ENCODE assay signal across 8 cellular contexts in genomic region chr17:28718990-28719433, GRCh38. TPM values are rescaled to one million over a fixed set of nuclear protein-coding genes. Genes with fewer than 3 reads are reported as not detected.
DNase-seq lines count a peak whose midpoint lies in the region; ATAC-seq and TF ChIP-seq lines count a peak whose summit lies in the region.

No MANE protein-coding gene starts in this region.

- H3K4me3 ChIP-seq in cardiac muscle cell (peak overlapping the region; percentile 88), ascending aorta (peak overlapping the region; percentile 82 to 85), lower lobe of right lung (peak overlapping the region; percentile 96), urinary bladder (ENCODE audit: low read depth, low read length) (peak overlapping the region; percentile 8)

- H3K27me3 ChIP-seq in cardiac muscle cell: no peaks in the 10 kb centered on the region
- H3K27me3 ChIP-seq in ascending aorta: no peaks in the 10 kb centered on the region
- no peaks in the 10 kb centered on the region for H3K27me3 ChIP-seq in lower lobe of right lung (ENCODE audit: low read depth)

- intact Hi-C loops in left ventricle myocardium superior (cut with micrococcal nuclease): no loop called here
- intact Hi-C loops in ascending aorta (cut with DNase I): loop anchor here (2.0 to 5.0 kb wide), 3 partner anchors 74 to 312 kb away; partner anchors contain the start of genes BLTP2, PHF12 and SLC46A1
- intact Hi-C loops in lower lobe of right lung (cut with DNase I): no loop called here

- H3K27ac ChIP-seq in cardiac muscle cell (peak overlapping the region; percentile 90), ascending aorta (peak overlapping the region; percentile 98), lower lobe of right lung (peak overlapping the region; percentile 90), urinary bladder (ENCODE audit: low read depth) (peak overlapping the region; percentile 93)

- peaks cover 21% of the 10 kb centered on the region for H3K4me1 ChIP-seq in cardiac muscle cell (ENCODE audit: low read depth)
- H3K4me1 ChIP-seq in ascending aorta: peaks cover 11 to 40% of the 10 kb centered on the region in 2 donors
- peaks cover 66% of the 10 kb centered on the region for H3K4me1 ChIP-seq in lower lobe of right lung
- peaks cover 2% of the 10 kb centered on the region for H3K4me1 ChIP-seq in urinary bladder (ENCODE audit: insufficient read depth)

- no peak for DNase-seq in cardiac muscle cell (ENCODE audit: low read depth in 1 of 2, low spot score in 1 of 2)
- no peak for DNase-seq in left ventricle myocardium superior
- DNase-seq in ascending aorta (ENCODE audit: low spot score in 2 of 2): no peak
- no peak for DNase-seq in lower lobe of right lung
- DNase-seq in NAMALWA (ENCODE audit: low spot score): no peak
- no peak for DNase-seq in hypothalamus (lab: John Stamatoyannopoulos, UW)

- WGBS in urinary bladder: 27% methylated on average over 19 of the region's 19 CpGs

- TF ChIP-seq CTCF in cardiac muscle cell (IDR thresholded peaks at IDR 0.05; ENCODE audit: low read depth, low read length): no peak
- no peak for TF ChIP-seq CTCF in ascending aorta (IDR thresholded peaks at IDR 0.05)
- TF ChIP-seq CTCF in lower lobe of right lung (IDR thresholded peaks at IDR 0.05): no peak

- ATAC-seq in left ventricle myocardium superior: no peak
- ATAC-seq in lower lobe of right lung: no peak
- ATAC-seq in HG03159 (IDR thresholded peaks at IDR 0.05; ENCODE audit: unreplicated experiment): no peak

- H3K9me3 ChIP-seq in cardiac muscle cell (ENCODE audit: low read depth) (no peaks in the 10 kb centered on the region), ascending aorta (no peaks in the 10 kb centered on the region), lower lobe of right lung (no peaks in the 10 kb centered on the region)

- H3K36me3 ChIP-seq in cardiac muscle cell: peaks cover 29% of the 10 kb centered on the region
- H3K36me3 ChIP-seq in ascending aorta: peaks cover 30 to 47% of the 10 kb centered on the region in 2 donors
- peaks cover 50% of the 10 kb centered on the region for H3K36me3 ChIP-seq in lower lobe of right lung
- H3K36me3 ChIP-seq in urinary bladder (ENCODE audit: insufficient read depth): peaks cover 3% of the 10 kb centered on the region

RNA-seq across cellular contexts. Expression of gene RPL23A, which starts 0.8 kb away (rescaled TPM):
- 332 and 489 TPM in 2 replicates for total RNA-seq in cardiac muscle cell
- polyA plus RNA-seq in cardiac muscle cell: 944 and 1,028 TPM in 2 replicates
- total RNA-seq in left ventricle myocardium superior: 918 TPM
- total RNA-seq in ascending aorta: 491 TPM
- 1,156 TPM for total RNA-seq in lower lobe of right lung
- 428 TPM for total RNA-seq in urinary bladder
- 1,648 TPM for polyA plus RNA-seq in urinary bladder

RNA-seq across cellular contexts. Expression of gene RAB34, which starts 1.3 kb away (rescaled TPM):
- 256 and 276 TPM in 2 replicates for total RNA-seq in cardiac muscle cell
- polyA plus RNA-seq in cardiac muscle cell: 177 and 186 TPM in 2 replicates
- 14.8 TPM for total RNA-seq in left ventricle myocardium superior
- 172 TPM for total RNA-seq in ascending aorta
- total RNA-seq in lower lobe of right lung: 62.3 TPM
- 63.7 TPM for total RNA-seq in urinary bladder
- 170 TPM for polyA plus RNA-seq in urinary bladder

RNA-seq across cellular contexts. Expression of gene TLCD1, which starts 7.0 kb away (rescaled TPM):
- total RNA-seq in cardiac muscle cell (3.0 and 7.8 TPM in 2 replicates), left ventricle myocardium superior (2.6 TPM), ascending aorta (not detected), lower lobe of right lung (19.8 TPM), urinary bladder (1.7 TPM)
- polyA plus RNA-seq in cardiac muscle cell (7.2 and 15.4 TPM in 2 replicates), urinary bladder (5.1 TPM)

RNA-seq across cellular contexts. Expression of gene PROCA1, which starts 7.3 kb away (rescaled TPM):
- total RNA-seq in cardiac muscle cell (19.4 and 44.8 TPM in 2 replicates), left ventricle myocardium superior (0.89 TPM), ascending aorta (1.6 TPM), lower lobe of right lung (4.4 TPM), urinary bladder (1.7 TPM)
- polyA plus RNA-seq in cardiac muscle cell (7.8 and 11.1 TPM in 2 replicates), urinary bladder (1.8 TPM)

RNA-seq across cellular contexts. Expression of gene NEK8, which starts 9.6 kb away (rescaled TPM):
- total RNA-seq in cardiac muscle cell (5.0 and 7.7 TPM in 2 replicates), left ventricle myocardium superior (0.94 TPM), ascending aorta (3.2 TPM), lower lobe of right lung (11.3 TPM), urinary bladder (3.2 TPM)
- polyA plus RNA-seq in cardiac muscle cell (9.0 and 13.6 TPM in 2 replicates), urinary bladder (2.1 TPM)

Comparison
In these comparisons a context has a peak if more than half of its experiments do, and no peak if none do; other contexts are left out.
1. H3K4me3 ChIP-seq: peak in every context shown above with its lines; median percentile 96 in lower lobe of right lung; 88 in cardiac muscle cell; 84 in ascending aorta; 8 in urinary bladder.